In genomic region chr5:55988979-55989612, GRCh38 we compare ENCODE assay signal across 15 cellular contexts. TPM values are rescaled to one million over a fixed set of nuclear protein-coding genes. Genes with fewer than 3 reads are reported as not detected.
DNase-seq lines count a peak whose midpoint lies in the region; ATAC-seq and TF ChIP-seq lines count a peak whose summit lies in the region.
"Had no signal": no experiment of that assay in that cellular context is flagged by ENCODE, and none has a peak within 500 bp of the region (broad histone marks: within the 10 kb centered on the region; RNA-seq: fewer than 3 reads in every experiment).

No MANE protein-coding gene starts in this region.

- 58% methylated on average over 4 of the region's 4 CpGs for WGBS in hepatocyte (ENCODE audit: low lambda C conversion rate, missing lambda C conversion rate)

- H2AFZ ChIP-seq in hepatocyte = no peak overlapping the region

- no peaks in the 10 kb centered on the region for H3K27me3 ChIP-seq in cardiac muscle cell
- H3K27me3 ChIP-seq in hepatocyte = no peaks in the 10 kb centered on the region

- H3K36me3 Mint-ChIP-seq in activated T-helper 17 cell treated with anti-CD3 and anti-CD28 coated beads, Interleukin-2, amount 50 U/mL, for 72 hours (ENCODE audit: low read depth) = peaks cover 94% of the 10 kb centered on the region
- H3K36me3 Mint-ChIP-seq in immature natural killer cell = peaks cover 0 to 9% (median 0%) of the 10 kb centered on the region in 3 donors

- H3K4me1 Mint-ChIP-seq in activated T-helper 17 cell treated with anti-CD3 and anti-CD28 coated beads, Interleukin-2, amount 50 U/mL, for 72 hours = peaks cover 48% of the 10 kb centered on the region
- H3K4me1 Mint-ChIP-seq in immature natural killer cell = peaks cover 18 to 27% of the 10 kb centered on the region in 2 donors

- H3K9me3 ChIP-seq in cardiac muscle cell (ENCODE audit: low read depth) (no peaks in the 10 kb centered on the region), hepatocyte (ENCODE audit: low read depth) (no peaks in the 10 kb centered on the region)
- H3K9me3 ChIP-seq: prostate gland had no signal

- peak overlapping the region; percentile 96 for H3K4me3 Mint-ChIP-seq in activated T-helper 17 cell treated with anti-CD3 and anti-CD28 coated beads, Interleukin-2, amount 50 U/mL, for 72 hours
- H3K4me3 Mint-ChIP-seq in immature natural killer cell = no peak overlapping the region

- no peaks in the 10 kb centered on the region for H3K27me3 Mint-ChIP-seq in activated T-helper 17 cell treated with anti-CD3 and anti-CD28 coated beads, Interleukin-2, amount 50 U/mL, for 72 hours
- peaks cover 3 to 4% (median 3%) of the 10 kb centered on the region in 3 donors for H3K27me3 Mint-ChIP-seq in immature natural killer cell (ENCODE audit: low read depth in 3 of 3)

- TF ChIP-seq CTCF in cardiac muscle cell (IDR thresholded peaks at IDR 0.05; ENCODE audit: low read depth, low read length) (no peak), hepatocyte (IDR thresholded peaks at IDR 0.05; ENCODE audit: poor library complexity) (no peak)

- H4K20me1 ChIP-seq in hepatocyte (ENCODE audit: insufficient read depth, poor library complexity, severe bottlenecking) = peaks cover 88% of the 10 kb centered on the region

- DNase-seq in cardiac muscle cell (ENCODE audit: low read depth in 1 of 2, low spot score in 1 of 2) (no peak), Right ventricle myocardium superior (no peak), hepatocyte (ENCODE audit: low spot score) (no peak), superior temporal gyrus (ENCODE audit: extremely low spot score) (peak; percentile 13), occipital lobe (lab: John Stamatoyannopoulos, UW) (no peak), immature natural killer cell (no peak)
- DNase-seq in activated effector memory CD4-positive, alpha-beta T cell treated with Interleukin-2 at 50 U/mL for 16 hours = no peak
- DNase-seq: DMS153; HFFc6; stimulated activated CD4-positive, alpha-beta T cell treated with anti-CD3 and anti-CD28 coated beads, Interleukin-15, amount 100 ng/mL, for 24 hours; substantia nigra had no signal

- H3K27ac Mint-ChIP-seq in activated T-helper 17 cell treated with anti-CD3 and anti-CD28 coated beads, Interleukin-2, amount 50 U/mL, for 72 hours = no peak overlapping the region
- no peak overlapping the region for H3K27ac Mint-ChIP-seq in immature natural killer cell
- H3K27ac Mint-ChIP-seq: HFFc6 had no signal

- H3K4me3 ChIP-seq in cardiac muscle cell (no peak overlapping the region), hepatocyte (no peak overlapping the region)
- H3K4me3 ChIP-seq: prostate gland had no signal

- no peaks in the 10 kb centered on the region for H3K9me3 Mint-ChIP-seq in activated T-helper 17 cell treated with anti-CD3 and anti-CD28 coated beads, Interleukin-2, amount 50 U/mL, for 72 hours
- no peaks in the 10 kb centered on the region for H3K9me3 Mint-ChIP-seq in immature natural killer cell
- H3K9me3 Mint-ChIP-seq: HFFc6 had no signal

- peaks cover 39% of the 10 kb centered on the region for H3K4me1 ChIP-seq in cardiac muscle cell (ENCODE audit: low read depth)
- peaks cover 13% of the 10 kb centered on the region for H3K4me1 ChIP-seq in hepatocyte (ENCODE audit: insufficient read depth)
- H3K4me1 ChIP-seq: prostate gland had no signal

- peak overlapping the region; percentile 74 for H3K27ac ChIP-seq in cardiac muscle cell
- H3K27ac ChIP-seq in hepatocyte = peak overlapping the region; percentile 2
- H3K27ac ChIP-seq: prostate gland, VCaP had no signal

- intact Hi-C loops in Right ventricle myocardium superior (cut with DNase I) = loop anchor here (10.0 kb wide), 1 partner anchor 206 kb away; no protein-coding TSS in a partner anchor

- H3K9me2 ChIP-seq in hepatocyte (replicated peaks; ENCODE audit: insufficient read depth) = no peaks in the 10 kb centered on the region

- peaks cover 5% of the 10 kb centered on the region for H3K36me3 ChIP-seq in cardiac muscle cell
- no peaks in the 10 kb centered on the region for H3K36me3 ChIP-seq in hepatocyte (replicated peaks; ENCODE audit: insufficient read depth, low read depth)
- H3K36me3 ChIP-seq: prostate gland had no signal

- H3K4me2 ChIP-seq in hepatocyte = peak overlapping the region; percentile 73

- no peak for ATAC-seq in Right ventricle myocardium superior (ENCODE audit: poor library complexity)
- no peak for ATAC-seq in activated T-helper 17 cell treated with anti-CD3 and anti-CD28 coated beads, Interleukin-2, amount 50 U/mL, for 72 hours (replicated peaks)
- ATAC-seq: Panc1 had no signal

- peaks cover 100% of the 10 kb centered on the region for H3K79me2 ChIP-seq in hepatocyte

RNA-seq across cellular contexts. Expression of gene IL6ST, which starts 5.7 kb away (rescaled TPM):
- total RNA-seq in cardiac muscle cell = 47.2 and 55.5 TPM in 2 replicates
- 47.7 and 50.5 TPM in 2 replicates for polyA plus RNA-seq in cardiac muscle cell
- total RNA-seq in Right ventricle myocardium superior = 137 TPM
- 10 to 100 TPM; 28.1 to 66.8 TPM for total RNA-seq in activated T-helper 17 cell treated with anti-CD3 and anti-CD28 coated beads, Interleukin-2, amount 50 U/mL, for 72 hours
- total RNA-seq in hepatocyte = 503 and 527 TPM in 2 replicates
- 173 and 219 TPM in 2 replicates for polyA plus RNA-seq in hepatocyte
- total RNA-seq in occipital lobe = 32.0 TPM
- 1 to 10 TPM; 3.2 to 8.2 (median 4.7) TPM for polyA plus RNA-seq in immature natural killer cell
